ENCODE assay signal across 28 cellular contexts in the genomic region with DNA sequence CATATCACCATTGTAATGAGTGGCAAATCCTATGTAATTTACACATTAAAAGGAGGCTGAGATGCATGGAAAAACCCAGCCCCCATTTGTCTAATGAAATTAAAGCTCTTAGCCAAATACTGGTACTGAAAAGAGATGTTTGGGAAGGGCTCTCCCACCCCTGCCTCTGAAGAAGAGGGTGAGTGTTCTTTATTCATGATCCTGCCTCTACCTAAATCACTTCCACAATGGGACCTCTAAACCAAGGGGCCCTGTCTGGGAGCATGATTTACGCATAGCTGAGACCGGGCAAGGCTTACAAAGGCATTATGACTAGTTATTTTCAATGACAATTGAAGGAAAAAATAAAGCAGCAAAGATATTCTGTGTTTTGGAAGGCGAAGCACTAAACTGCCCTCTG.
"Had no signal": no experiment of that assay in that cellular context is flagged by ENCODE, and none has a peak within 500 bp of the region (broad histone marks: within the 10 kb centered on the region; RNA-seq: fewer than 3 reads in every experiment).

No MANE protein-coding gene starts in this region.

- H3K9me3 ChIP-seq: body of pancreas, esophagus muscularis mucosa, gastrocnemius medialis had no signal

- H3K4me1 Mint-ChIP-seq: activated CD4-positive, alpha-beta T cell treated with anti-CD3 and anti-CD28 coated beads, Interleukin-2, amount 10 ng/mL, durations not matched to agents 7 days and 5 days; activated T-helper 17 cell treated with anti-CD3 and anti-CD28 coated beads, Interleukin-2, amount 50 U/mL, for 72 hours had no signal

- H3K4me3 ChIP-seq: body of pancreas, esophagus muscularis mucosa, gastrocnemius medialis had no signal

- DNase-seq: activated CD4-positive, alpha-beta T cell treated with anti-CD3 and anti-CD28 coated beads for 1 hour; activated CD4-positive, alpha-beta T cell treated with anti-CD3 and anti-CD28 coated beads for 4 hours; activated CD4-positive, alpha-beta T cell treated with anti-CD3 and anti-CD28 coated beads, Interleukin-2, amount 10 ng/mL, durations not matched to agents 7 days and 5 days; activated CD4-positive, alpha-beta T cell treated with anti-CD3 and anti-CD28 coated beads, Interleukin-2, amount 50 U/mL, for 48 hours; activated CD8-positive, alpha-beta memory T cell treated with anti-CD3 and anti-CD28 coated beads for 24 hours; activated CD8-positive, alpha-beta T cell treated with anti-CD3 and anti-CD28 coated beads for 36 hours; activated effector memory CD4-positive, alpha-beta T cell treated with Interleukin-2 at 50 U/mL for 16 hours; activated gamma-delta T cell treated with Interleukin-2 at 50 U/mL for 16 hours; activated naive CD4-positive, alpha-beta T cell treated with anti-CD3 and anti-CD28 coated beads, Interleukin-2, amount 50 U/mL, for 16 hours; activated naive CD4-positive, alpha-beta T cell treated with Interleukin-2 at 50 U/mL for 16 hours; activated T-cell treated with anti-CD3 and anti-CD28 coated beads, Interleukin-2, amount 50 U/mL, for 4 hours; amniotic stem cell; anterior cingulate cortex; body of pancreas; caudate nucleus; cortex of kidney; dermis blood vessel endothelial cell; effector CD4-positive, alpha-beta T cell; effector memory CD8-positive, alpha-beta T cell; erythroblast; foreskin keratinocyte; gastrocnemius medialis; head of caudate nucleus; T-helper 2 cell had no signal

- H3K9me3 Mint-ChIP-seq: activated CD4-positive, alpha-beta T cell treated with anti-CD3 and anti-CD28 coated beads, Interleukin-2, amount 10 ng/mL, durations not matched to agents 7 days and 5 days; activated CD8-positive, alpha-beta T cell treated with anti-CD3 and anti-CD28 coated beads for 36 hours; activated T-cell treated with anti-CD3 and anti-CD28 coated beads, Interleukin-2, amount 50 U/mL, for 4 hours; activated T-helper 17 cell treated with anti-CD3 and anti-CD28 coated beads, Interleukin-2, amount 50 U/mL, for 72 hours had no signal

- H3K4me1 ChIP-seq: body of pancreas, esophagus muscularis mucosa, foreskin keratinocyte, gastrocnemius medialis had no signal

- H3K27me3 Mint-ChIP-seq: activated CD8-positive, alpha-beta T cell treated with anti-CD3 and anti-CD28 coated beads for 36 hours; activated naive CD8-positive, alpha-beta T cell; activated T-helper 17 cell treated with anti-CD3 and anti-CD28 coated beads, Interleukin-2, amount 50 U/mL, for 72 hours; effector memory CD8-positive, alpha-beta T cell had no signal

- H3K36me3 Mint-ChIP-seq: activated naive CD8-positive, alpha-beta T cell had no signal

- H3K27ac Mint-ChIP-seq: activated CD4-positive, alpha-beta T cell treated with anti-CD3 and anti-CD28 coated beads, Interleukin-2, amount 10 ng/mL, durations not matched to agents 7 days and 5 days; activated CD8-positive, alpha-beta T cell treated with anti-CD3 and anti-CD28 coated beads for 36 hours; activated naive CD8-positive, alpha-beta T cell; activated T-helper 17 cell treated with anti-CD3 and anti-CD28 coated beads, Interleukin-2, amount 50 U/mL, for 72 hours; effector memory CD8-positive, alpha-beta T cell had no signal

- FAIRE-seq: colon had no signal

- H3K4me3 Mint-ChIP-seq: activated CD4-positive, alpha-beta T cell treated with anti-CD3 and anti-CD28 coated beads, Interleukin-2, amount 10 ng/mL, durations not matched to agents 7 days and 5 days; activated CD8-positive, alpha-beta T cell treated with anti-CD3 and anti-CD28 coated beads for 36 hours; activated naive CD8-positive, alpha-beta T cell; activated T-cell treated with anti-CD3 and anti-CD28 coated beads, Interleukin-2, amount 50 U/mL, for 4 hours; activated T-helper 17 cell treated with anti-CD3 and anti-CD28 coated beads, Interleukin-2, amount 50 U/mL, for 72 hours; effector memory CD8-positive, alpha-beta T cell had no signal

- H3K27me3 ChIP-seq: body of pancreas, esophagus muscularis mucosa, foreskin keratinocyte, gastrocnemius medialis had no signal

- H3K36me3 ChIP-seq: esophagus muscularis mucosa, gastrocnemius medialis had no signal

- H3K27ac ChIP-seq: body of pancreas, esophagus muscularis mucosa, foreskin keratinocyte, gastrocnemius medialis had no signal
